In genomic region chr7:18508441-18509427, GRCh38 we compare ENCODE assay signal across 2 cellular contexts.
TF ChIP-seq lines count a peak whose summit lies in the region.

No MANE protein-coding gene starts in this region.

TF ChIP-seq in GM23338, 12 proteins besides CTCF, POLR2A, EP300 and RAD21:
- TF ChIP-seq ZNF462 (CRISPR knock-in tag; IDR thresholded peaks at IDR 0.05) = 0 out of 2 replicates have a peak, but pooled peaks have one; percentile 45
- no peak for TF ChIP-seq ZNF331 (CRISPR knock-in tag; IDR thresholded peaks at IDR 0.05; ENCODE audit: low read depth)
TF ChIP-seq in GM23338: peak in this region for 1.

TF ChIP-seq in IMR-90, 13 proteins besides CTCF, POLR2A, EP300 and RAD21 (continued from another document):
- TF ChIP-seq USF2 (IDR thresholded peaks at IDR 0.05; ENCODE audit: low read depth, low read length) (no peak; the same call in 1 of the 2 replicates), BHLHE40 (IDR thresholded peaks at IDR 0.05; ENCODE audit: low read depth, low read length) (peak; percentile 84), RCOR1 (IDR thresholded peaks at IDR 0.05; ENCODE audit: insufficient replicate concordance, low read length) (no peak), RFX5 (IDR thresholded peaks at IDR 0.05; ENCODE audit: low read depth, low read length) (no peak), MAZ (IDR thresholded peaks at IDR 0.05; ENCODE audit: borderline replicate concordance, low read depth, low read length) (no peak), ELK1 (IDR thresholded peaks at IDR 0.05; ENCODE audit: borderline replicate concordance, low read depth, low read length) (no peak), MXI1 (IDR thresholded peaks at IDR 0.05; ENCODE audit: borderline replicate concordance, low read depth, low read length) (0 out of 2 replicates have a peak, but pooled peaks have one; percentile 42), SMC3 (IDR thresholded peaks at IDR 0.05; ENCODE audit: low read depth, low read length) (no peak), FOS (IDR thresholded peaks at IDR 0.05; ENCODE audit: low read depth, low read length) (peak; percentile 64), NFE2L2 (IDR thresholded peaks at IDR 0.05; ENCODE audit: low read depth, low read length) (no peak), CHD1 (IDR thresholded peaks at IDR 0.05; ENCODE audit: low read depth, low read length) (no peak; the same call in 1 of the 2 replicates), MAFK (IDR thresholded peaks at IDR 0.05; ENCODE audit: low read depth, low read length) (no peak)
